In genomic region chrX:22950278-22951266, GRCh38 we compare ENCODE assay signal across 1 cellular context.
TF ChIP-seq lines count a peak whose summit lies in the region.

No MANE protein-coding gene starts in this region.

TF ChIP-seq in GM12878, 131 proteins besides CTCF, POLR2A, EP300 and RAD21 (continued from another document):
- no peak for TF ChIP-seq YBX1 (IDR thresholded peaks at IDR 0.05)
- TF ChIP-seq SPI1 (IDR thresholded peaks at IDR 0.05; ENCODE audit: borderline replicate concordance, insufficient read depth, low read depth, low read length): peak; percentile 72
- no peak for TF ChIP-seq HCFC1 (IDR thresholded peaks at IDR 0.05; ENCODE audit: low read length)
